In the genomic region with DNA sequence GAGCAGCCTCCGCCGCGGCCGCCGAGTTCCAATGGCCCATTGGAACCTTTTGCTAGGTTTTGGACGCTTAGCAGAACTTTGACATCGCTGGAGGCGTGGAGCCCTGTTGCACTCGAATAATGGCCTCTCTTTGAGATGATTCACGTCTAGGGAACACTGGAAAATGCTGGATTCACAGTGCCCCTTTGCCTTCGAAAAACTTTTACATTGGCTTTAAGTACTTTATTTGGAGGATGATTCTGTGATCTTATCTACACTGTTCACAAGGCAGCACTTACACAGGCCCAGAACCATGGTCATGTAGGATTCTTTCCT, we compare ENCODE assay signal across 8 cellular contexts. TPM values are rescaled to one million over a fixed set of nuclear protein-coding genes. Genes with fewer than 3 reads are reported as not detected.
A peak's percentile ranks its signal among the peaks of the same experiment; 100 is the strongest.
DNase-seq lines count a peak whose midpoint lies in the region; ATAC-seq, FAIRE-seq and TF ChIP-seq lines count a peak whose summit lies in the region.

No MANE protein-coding gene starts in this region.

- TF ChIP-seq CTCF in bronchial epithelial cell (IDR thresholded peaks at IDR 0.05; ENCODE audit: insufficient read depth, low read length, severe bottlenecking) (no peak), lung (IDR thresholded peaks at IDR 0.05; ENCODE audit: control extremely low read depth, extremely low read depth) (no peak), upper lobe of right lung (IDR thresholded peaks at IDR 0.05) (no peak), GM10248 (IDR thresholded peaks at IDR 0.05; ENCODE audit: control extremely low read depth, extremely low read depth, low read depth, missing control alignments) (no peak)

- no peak overlapping the region for H3K27ac Mint-ChIP-seq in activated naive CD8-positive, alpha-beta T cell
- no peak overlapping the region for H3K27ac Mint-ChIP-seq in activated naive CD8-positive, alpha-beta T cell treated with anti-CD3 and anti-CD28 coated beads, Interleukin-2, amount 50 U/mL, for 24 hours

- CTCF ChIA-PET in GM10248 (lab: Yijun Ruan, JAX) = no interaction called here

- WGBS in lung, 2 donors = 2% methylated on average over 11 of the region's 11 CpGs

- POLR2A ChIA-PET in GM10248 (lab: Yijun Ruan, JAX) = no interaction called here

- H3K4me3 ChIP-seq in bronchial epithelial cell (ENCODE audit: low read depth, low read length) (peak overlapping the region; percentile 91), lung (peak overlapping the region; percentile 75), upper lobe of right lung (peak overlapping the region; percentile 86)

- DNase-seq in activated naive CD8-positive, alpha-beta T cell treated with anti-CD3 and anti-CD28 coated beads, Interleukin-2, amount 50 U/mL, for 24 hours = no peak
- no peak for DNase-seq in bronchial epithelial cell (ENCODE audit: low read depth)
- DNase-seq in lung (ENCODE audit: low spot score) = no peak
- no peak for DNase-seq in upper lobe of right lung
- DNase-seq in GM10248 (ENCODE audit: extremely low spot score) = no peak
- no peak for DNase-seq in NCI-H146 treated with DMSO at 0.1 percent for 48 hours (lab: John Stamatoyannopoulos, UW; ENCODE audit: unreplicated experiment)
- DNase-seq in stimulated activated CD4-positive, alpha-beta T cell treated with anti-CD3 and anti-CD28 coated beads, Interleukin-4, amount 100 ng/mL, for 1 hour = no peak

- no peaks in the 10 kb centered on the region for H3K36me3 Mint-ChIP-seq in activated naive CD8-positive, alpha-beta T cell
- H3K36me3 Mint-ChIP-seq in activated naive CD8-positive, alpha-beta T cell treated with anti-CD3 and anti-CD28 coated beads, Interleukin-2, amount 50 U/mL, for 24 hours (ENCODE audit: low read depth) = no peaks in the 10 kb centered on the region

- peak overlapping the region; percentile 92 to 97 for H3K27ac ChIP-seq in lung (ENCODE audit: low read depth in 1 of 2, low read length in 1 of 2)
- H3K27ac ChIP-seq in upper lobe of right lung = peak overlapping the region; percentile 87

- H3K9me3 ChIP-seq in lung (ENCODE audit: control insufficient read depth in 2 of 2, insufficient read depth in 1 of 2, low read length in 1 of 2) = no peaks in the 10 kb centered on the region
- no peaks in the 10 kb centered on the region for H3K9me3 ChIP-seq in upper lobe of right lung

- no peaks in the 10 kb centered on the region for H3K9me3 Mint-ChIP-seq in activated naive CD8-positive, alpha-beta T cell (ENCODE audit: low read depth)
- H3K9me3 Mint-ChIP-seq in activated naive CD8-positive, alpha-beta T cell treated with anti-CD3 and anti-CD28 coated beads, Interleukin-2, amount 50 U/mL, for 24 hours = no peaks in the 10 kb centered on the region

- H3K4me1 Mint-ChIP-seq in activated naive CD8-positive, alpha-beta T cell (ENCODE audit: low read depth) = peaks cover 14% of the 10 kb centered on the region
- H3K4me1 Mint-ChIP-seq in activated naive CD8-positive, alpha-beta T cell treated with anti-CD3 and anti-CD28 coated beads, Interleukin-2, amount 50 U/mL, for 24 hours = peaks cover 7% of the 10 kb centered on the region

- H3K36me3 ChIP-seq in bronchial epithelial cell (ENCODE audit: control insufficient read depth, insufficient read depth, low read length) (no peaks in the 10 kb centered on the region), lung (ENCODE audit: control insufficient read depth in 2 of 2, insufficient read depth in 2 of 2, low read length in 2 of 2) (no peaks in the 10 kb centered on the region), upper lobe of right lung (no peaks in the 10 kb centered on the region)

- H3K27me3 Mint-ChIP-seq in activated naive CD8-positive, alpha-beta T cell = peaks cover 41% of the 10 kb centered on the region
- peaks cover 53% of the 10 kb centered on the region for H3K27me3 Mint-ChIP-seq in activated naive CD8-positive, alpha-beta T cell treated with anti-CD3 and anti-CD28 coated beads, Interleukin-2, amount 50 U/mL, for 24 hours

- ATAC-seq in activated naive CD8-positive, alpha-beta T cell treated with anti-CD3 and anti-CD28 coated beads, Interleukin-2, amount 50 U/mL, for 24 hours = no peak
- no peak for ATAC-seq in lung (ENCODE audit: insufficient read depth, low FRiP score)
- ATAC-seq in upper lobe of right lung = no peak

- FAIRE-seq in bronchial epithelial cell (lab: Jason Lieb, UNC) = no peak

- no peaks in the 10 kb centered on the region for H3K27me3 ChIP-seq in bronchial epithelial cell (ENCODE audit: control insufficient read depth, insufficient read depth, low read length)
- no peaks in the 10 kb centered on the region for H3K27me3 ChIP-seq in lung (ENCODE audit: control insufficient read depth, insufficient read depth)
- H3K27me3 ChIP-seq in upper lobe of right lung = no peaks in the 10 kb centered on the region

- intact Hi-C loops in upper lobe of right lung (cut with DNase I) = no loop called here

- peak overlapping the region; percentile 45 for H3K4me3 Mint-ChIP-seq in activated naive CD8-positive, alpha-beta T cell
- no peak overlapping the region for H3K4me3 Mint-ChIP-seq in activated naive CD8-positive, alpha-beta T cell treated with anti-CD3 and anti-CD28 coated beads, Interleukin-2, amount 50 U/mL, for 24 hours

- peaks cover 0 to 4% of the 10 kb centered on the region in 2 donors for H3K4me1 ChIP-seq in lung (ENCODE audit: control insufficient read depth in 2 of 2, insufficient read depth in 2 of 2, low read length in 2 of 2)
- H3K4me1 ChIP-seq in upper lobe of right lung = peaks cover 5% of the 10 kb centered on the region

RNA-seq across cellular contexts. Expression of a gene that starts 0.5 kb away (rescaled TPM):
- total RNA-seq in bronchial epithelial cell = 43.5 and 45.0 TPM in 2 replicates
- 10 to 100 TPM; 26.4 to 40.3 TPM for total RNA-seq in lung
- 10 to 100 TPM; 21.4 to 36.1 TPM for polyA plus RNA-seq in lung
- 43.0 TPM for total RNA-seq in upper lobe of right lung

RNA-seq across cellular contexts. Expression of a gene that starts 52.0 kb away (rescaled TPM):
- not detected in 2 replicates for total RNA-seq in bronchial epithelial cell
- 10 to 100 TPM in 1 of 2 donors, 1 to 10 TPM in 1; 7.8 to 20.0 TPM for total RNA-seq in lung
- polyA plus RNA-seq in lung = 1 to 10 TPM; 1.0 to 1.8 TPM
- total RNA-seq in upper lobe of right lung = 8.9 TPM
